In genomic region chr16:30922420-30922959, GRCh38 we compare ENCODE assay signal across 8 cellular contexts. TPM values are rescaled to one million over a fixed set of nuclear protein-coding genes. Genes with fewer than 3 reads are reported as not detected.
DNase-seq lines count a peak whose midpoint lies in the region; ATAC-seq and TF ChIP-seq lines count a peak whose summit lies in the region.

No MANE protein-coding gene starts in this region.

- H3K9me3 ChIP-seq in Panc1 (ENCODE audit: control insufficient read depth, insufficient read depth, low read depth, low read length): no peaks in the 10 kb centered on the region
- no peaks in the 10 kb centered on the region for H3K9me3 ChIP-seq in muscle layer of colon (ENCODE audit: low read length)

- peaks cover 9% of the 10 kb centered on the region for H3K4me1 ChIP-seq in Panc1 (ENCODE audit: control insufficient read depth, insufficient read depth, low read length)
- peaks cover 21% of the 10 kb centered on the region for H3K4me1 ChIP-seq in muscle layer of colon (ENCODE audit: insufficient read depth, low read length)

- no peak for TF ChIP-seq CTCF in Panc1 (IDR thresholded peaks at IDR 0.05)

- H3K27ac Mint-ChIP-seq in activated T-cell treated with anti-CD3 and anti-CD28 coated beads, Interleukin-2, amount 50 U/mL, for 72 hours: peak overlapping the region; percentile 98

- H3K4me3 ChIP-seq in Panc1 (ENCODE audit: low read depth in 2 of 2, low read length in 2 of 2) (peak overlapping the region; percentile 87 to 91), muscle layer of colon (ENCODE audit: low read depth in 1 of 2, low read length in 2 of 2) (peak overlapping the region; percentile 58 to 83)

- no peaks in the 10 kb centered on the region for H3K27me3 ChIP-seq in Panc1 (ENCODE audit: control insufficient read depth, insufficient read depth, low read length)
- H3K27me3 ChIP-seq in muscle layer of colon (ENCODE audit: control insufficient read depth in 1 of 2, insufficient read depth in 2 of 2, low read length in 2 of 2): no peaks in the 10 kb centered on the region

- DNase-seq in DMS114 treated with DMSO at 0.1 percent for 48 hours (lab: John Stamatoyannopoulos, UW; ENCODE audit: unreplicated experiment): peak; percentile 99
- peak; percentile 98 for DNase-seq in KG1 (lab: John Stamatoyannopoulos, UW)
- DNase-seq in Panc1 (ENCODE audit: low read depth, low spot score): peak; percentile 99
- peak; percentile 99 to 100 for DNase-seq in activated T-cell treated with anti-CD3 and anti-CD28 coated beads, Interleukin-2, amount 50 U/mL, for 72 hours
- peak; percentile 98 to 99 for DNase-seq in stimulated activated CD8-positive, alpha-beta memory T cell treated with anti-CD3 and anti-CD28 coated beads, Interleukin-7, amount 100 ng/mL, for 1 hour (ENCODE audit: low read depth in 2 of 2)

- H3K4me1 Mint-ChIP-seq in activated T-cell treated with anti-CD3 and anti-CD28 coated beads, Interleukin-2, amount 50 U/mL, for 72 hours (ENCODE audit: low read depth): peaks cover 22% of the 10 kb centered on the region

- H3K9me3 Mint-ChIP-seq in activated T-cell treated with anti-CD3 and anti-CD28 coated beads, Interleukin-2, amount 50 U/mL, for 72 hours: no peaks in the 10 kb centered on the region

- in situ Hi-C loops in Panc1 (cut with HindIII; ENCODE audit: low pct_unique_long_range_greater_than_20kb, low sequenced_read_pairs): no loop called here

- POLR2A ChIA-PET in Panc1 (lab: Charles Lee): no interaction called here

- intact Hi-C loops in Panc1 (cut with micrococcal nuclease; ENCODE audit: unreplicated experiment): no loop called here

- BruUV-seq in Panc1 (replicated peaks; lab: Mats Ljungman, UMichigan): TSS peak; percentile 91

- peak overlapping the region; percentile 96 to 99 for H3K4me3 Mint-ChIP-seq in activated T-cell treated with anti-CD3 and anti-CD28 coated beads, Interleukin-2, amount 50 U/mL, for 72 hours

- peak; percentile 69 for ATAC-seq in GM21737 (IDR thresholded peaks at IDR 0.05; ENCODE audit: unreplicated experiment)
- peak; percentile 92 for ATAC-seq in Panc1
- ATAC-seq in activated T-cell treated with anti-CD3 and anti-CD28 coated beads, Interleukin-2, amount 50 U/mL, for 72 hours (replicated peaks in 1 of 2): peak; percentile 80 to 82
- peak; percentile 86 for ATAC-seq in esophagus mucosa

- H3K36me3 Mint-ChIP-seq in activated T-cell treated with anti-CD3 and anti-CD28 coated beads, Interleukin-2, amount 50 U/mL, for 72 hours (ENCODE audit: insufficient read depth in 2 of 2): no peaks in the 10 kb centered on the region

- H3K27me3 Mint-ChIP-seq in activated T-cell treated with anti-CD3 and anti-CD28 coated beads, Interleukin-2, amount 50 U/mL, for 72 hours (ENCODE audit: low read depth): no peaks in the 10 kb centered on the region

- H3K27ac ChIP-seq in Panc1 (ENCODE audit: low read length): peak overlapping the region; percentile 99
- peak overlapping the region; percentile 82 for H3K27ac ChIP-seq in muscle layer of colon (ENCODE audit: low read depth, low read length)

- peak overlapping the region; percentile 35 for H3K9ac ChIP-seq in muscle layer of colon (ENCODE audit: low read length)

- CTCF ChIA-PET in Panc1 (lab: Charles Lee): no interaction called here

- H3K36me3 ChIP-seq in Panc1 (ENCODE audit: control insufficient read depth, insufficient read depth, low read length): no peaks in the 10 kb centered on the region
- H3K36me3 ChIP-seq in muscle layer of colon (ENCODE audit: insufficient read depth, low read length): no peaks in the 10 kb centered on the region

RNA-seq across cellular contexts. Expression of gene FBXL19, which starts 0.9 kb away (rescaled TPM):
- 52.3 TPM for total RNA-seq in Panc1 (2021; ENCODE audit: unreplicated experiment)
- polyA plus RNA-seq in Panc1 (2012; ENCODE audit: insufficient read length): 67.1 TPM
- 10 to 100 TPM; 24.9 to 25.7 TPM for total RNA-seq in activated T-cell treated with anti-CD3 and anti-CD28 coated beads, Interleukin-2, amount 50 U/mL, for 72 hours
- total RNA-seq in esophagus mucosa: 19.2 TPM

RNA-seq across cellular contexts. Expression of gene CTF1, which starts 26.1 kb away (rescaled TPM):
- total RNA-seq in Panc1 (2021; ENCODE audit: unreplicated experiment): 2.9 TPM
- polyA plus RNA-seq in Panc1 (2012; ENCODE audit: insufficient read length): 7.4 TPM
- total RNA-seq in activated T-cell treated with anti-CD3 and anti-CD28 coated beads, Interleukin-2, amount 50 U/mL, for 72 hours: under 1 TPM; 0.25 to 0.72 TPM
- 2.3 TPM for total RNA-seq in esophagus mucosa

RNA-seq across cellular contexts. Expression of gene ORAI3, which starts 26.4 kb away (rescaled TPM):
- total RNA-seq in Panc1 (2021; ENCODE audit: unreplicated experiment) (26.9 TPM), esophagus mucosa (9.8 TPM)
- 31.0 TPM for polyA plus RNA-seq in Panc1 (2012; ENCODE audit: insufficient read length)
- total RNA-seq in activated T-cell treated with anti-CD3 and anti-CD28 coated beads, Interleukin-2, amount 50 U/mL, for 72 hours: 10 to 100 TPM; 13.6 to 15.6 TPM

RNA-seq across cellular contexts. Expression of gene BCL7C, which starts 28.6 kb away (rescaled TPM):
- total RNA-seq in Panc1 (2021; ENCODE audit: unreplicated experiment) (45.8 TPM), esophagus mucosa (30.5 TPM)
- 43.8 TPM for polyA plus RNA-seq in Panc1 (2012; ENCODE audit: insufficient read length)
- total RNA-seq in activated T-cell treated with anti-CD3 and anti-CD28 coated beads, Interleukin-2, amount 50 U/mL, for 72 hours: 10 to 100 TPM; 21.7 to 23.2 TPM

RNA-seq across cellular contexts. Expression of gene SETD1A, which starts 35.1 kb away (rescaled TPM):
- total RNA-seq in Panc1 (2021; ENCODE audit: unreplicated experiment): 38.7 TPM
- polyA plus RNA-seq in Panc1 (2012; ENCODE audit: insufficient read length): 41.5 TPM
- total RNA-seq in activated T-cell treated with anti-CD3 and anti-CD28 coated beads, Interleukin-2, amount 50 U/mL, for 72 hours: 10 to 100 TPM; 19.1 to 25.5 TPM
- total RNA-seq in esophagus mucosa: 8.2 TPM

Comparison
In these comparisons a context has a peak if more than half of its experiments do, and no peak if none do; other contexts are left out.
1. Peak in every context shown above with its lines: DNase-seq, ATAC-seq, H3K4me3 ChIP-seq and H3K27ac ChIP-seq.